23 cellular contexts compared by ENCODE assay signal in the genomic region with DNA sequence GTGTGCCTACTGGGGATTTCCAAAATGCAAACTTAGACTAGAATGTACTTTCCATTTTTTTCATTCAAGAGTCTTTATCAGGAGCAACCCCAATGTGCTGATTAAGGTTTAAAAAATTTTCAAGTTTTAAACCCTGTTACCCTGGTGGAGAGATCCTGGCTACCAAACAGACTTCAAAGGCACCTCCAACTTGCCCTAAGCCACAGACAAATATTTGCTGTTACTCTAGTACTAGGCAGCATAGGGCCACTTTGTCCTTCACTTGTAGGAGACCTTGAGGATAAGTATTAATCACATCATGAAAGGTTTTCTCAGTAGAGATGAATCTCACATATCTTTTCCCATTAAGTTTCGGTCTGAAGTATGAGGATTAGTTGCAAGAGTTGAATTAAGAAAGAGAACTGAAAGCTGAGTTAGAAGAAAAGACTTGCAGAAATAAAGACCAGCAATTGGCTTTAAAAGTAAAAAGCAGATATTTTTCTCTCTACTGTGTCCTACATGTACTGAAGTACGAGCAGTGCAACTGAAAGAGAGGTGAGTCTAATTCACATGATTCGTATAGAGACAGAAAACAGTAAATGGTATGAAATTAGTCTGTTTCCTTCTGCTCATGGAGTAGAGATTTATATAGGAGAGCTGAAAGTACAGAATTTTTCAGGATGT. TPM values are rescaled to one million over a fixed set of nuclear protein-coding genes. Genes with fewer than 3 reads are reported as not detected.
DNase-seq lines count a peak whose midpoint lies in the region; ATAC-seq and TF ChIP-seq lines count a peak whose summit lies in the region.
"Had no signal": no experiment of that assay in that cellular context is flagged by ENCODE, and none has a peak within 500 bp of the region (broad histone marks: within the 10 kb centered on the region; RNA-seq: fewer than 3 reads in every experiment).

No MANE protein-coding gene starts in this region.

- ATAC-seq in Right ventricle myocardium inferior (no peak), activated B cell treated with CpG ODN at 0.5 μM for 24 hours (ENCODE audit: low read depth) (no peak), right lobe of liver (peak; percentile 36 to 86 (median 67)), GM21723 (IDR thresholded peaks at IDR 0.05; ENCODE audit: unreplicated experiment) (no peak)
- ATAC-seq: natural killer cell treated with Interleukin-12 subunit alpha and Interleukin-12 subunit beta and Interleukin-15 and Interleukin-18, amount 100 ng/mL, for 72 hours had no signal

- H3K9me3 ChIP-seq in left ventricle myocardium inferior (replicated peaks) (peaks cover 16% of the 10 kb centered on the region), right lobe of liver (peaks cover 0 to 5% (median 0%) of the 10 kb centered on the region in 4 donors)
- H3K9me3 ChIP-seq: colonic mucosa, SJCRH30, uterus had no signal

- POLR2A ChIA-PET in activated B cell treated with CpG ODN at 0.5 μM for 24 hours (lab: Charles Lee), result no interaction called here

- H3K27ac ChIP-seq in left ventricle myocardium inferior (replicated peaks), result peak overlapping the region; percentile 69
- peak overlapping the region in 1 of 3 donors; percentile 22 for H3K27ac ChIP-seq in right lobe of liver
- H3K27ac ChIP-seq: colonic mucosa, SJCRH30, uterus, VCaP had no signal

- H3K9me3 Mint-ChIP-seq in activated B cell treated with CpG ODN at 0.5 μM for 24 hours, result no peaks in the 10 kb centered on the region
- H3K9me3 Mint-ChIP-seq: CD4-positive, alpha-beta T cell; natural killer cell treated with Interleukin-12 subunit alpha and Interleukin-12 subunit beta and Interleukin-15 and Interleukin-18, amount 100 ng/mL, for 72 hours had no signal

- H3K36me3 ChIP-seq in left ventricle myocardium inferior (no peaks in the 10 kb centered on the region), right lobe of liver (no peaks in the 10 kb centered on the region)
- H3K36me3 ChIP-seq: ascending aorta, colonic mucosa, SJCRH30, uterus had no signal

- DNase-seq in left ventricle myocardium inferior, result no peak
- DNase-seq in Right ventricle myocardium inferior (ENCODE audit: missing footprints), result no peak
- DNase-seq in activated B cell treated with CpG ODN at 0.5 μM for 24 hours, result no peak
- DNase-seq in right lobe of liver, result no peak
- DNase-seq in NCI-H524 treated with DMSO at 0.1 percent for 48 hours (lab: John Stamatoyannopoulos, UW), result no peak
- DNase-seq in AML-193 (lab: John Stamatoyannopoulos, UW), result no peak
- no peak for DNase-seq in cerebellar cortex (ENCODE audit: low spot score)
- DNase-seq: activated CD4-positive, alpha-beta memory T cell treated with anti-CD3 and anti-CD28 coated beads for 36 hours; activated naive CD4-positive, alpha-beta T cell treated with anti-CD3 and anti-CD28 coated beads, Interleukin-2, amount 50 U/mL, for 16 hours; CD4-positive, alpha-beta T cell; colonic mucosa; HFFc6; KBM-7; NCI-H1048; NCI-H2081; SJCRH30; stimulated activated CD4-positive, alpha-beta T cell treated with anti-CD3 and anti-CD28 coated beads, Interleukin-2, amount 100 ng/mL, for 48 hours; T-helper 2 cell; uterus had no signal

- intact Hi-C loops in left ventricle myocardium inferior (cut with micrococcal nuclease), result no loop called here
- intact Hi-C loops in Right ventricle myocardium inferior (cut with DNase I), result no loop called here
- intact Hi-C loops in activated B cell treated with CpG ODN at 0.5 μM for 24 hours (cut with micrococcal nuclease), result loop anchor here (5.0 kb wide), 1 partner anchor 60 kb away; no protein-coding TSS in a partner anchor
- intact Hi-C loops in right lobe of liver (cut with DNase I), result no loop called here

- no peak overlapping the region for H3K27ac Mint-ChIP-seq in activated B cell treated with CpG ODN at 0.5 μM for 24 hours
- H3K27ac Mint-ChIP-seq: activated CD4-positive, alpha-beta memory T cell treated with anti-CD3 and anti-CD28 coated beads for 36 hours; CD4-positive, alpha-beta T cell; HFFc6; natural killer cell treated with Interleukin-12 subunit alpha and Interleukin-12 subunit beta and Interleukin-15 and Interleukin-18, amount 100 ng/mL, for 72 hours had no signal

- H3K4me1 ChIP-seq in left ventricle myocardium inferior (peaks cover 62% of the 10 kb centered on the region), right lobe of liver (peaks cover 0 to 12% (median 0%) of the 10 kb centered on the region in 4 donors)
- H3K4me1 ChIP-seq: colonic mucosa, uterus had no signal

- no peaks in the 10 kb centered on the region for H3K27me3 ChIP-seq in left ventricle myocardium inferior (ENCODE audit: low read depth)
- H3K27me3 ChIP-seq in right lobe of liver, result no peaks in the 10 kb centered on the region
- H3K27me3 ChIP-seq: ascending aorta, colonic mucosa, SJCRH30, uterus had no signal

- H3K36me3 Mint-ChIP-seq in activated B cell treated with CpG ODN at 0.5 μM for 24 hours (ENCODE audit: low read depth), result no peaks in the 10 kb centered on the region
- H3K36me3 Mint-ChIP-seq: activated CD4-positive, alpha-beta memory T cell treated with anti-CD3 and anti-CD28 coated beads for 36 hours; natural killer cell treated with Interleukin-12 subunit alpha and Interleukin-12 subunit beta and Interleukin-15 and Interleukin-18, amount 100 ng/mL, for 72 hours had no signal

- no peak overlapping the region for H3K4me3 ChIP-seq in left ventricle myocardium inferior
- no peak overlapping the region for H3K4me3 ChIP-seq in right lobe of liver
- H3K4me3 ChIP-seq: colonic mucosa, SJCRH30, uterus had no signal

- TF ChIP-seq CTCF in left ventricle myocardium inferior (IDR thresholded peaks at IDR 0.05; ENCODE audit: borderline replicate concordance) (no peak), activated B cell treated with CpG ODN at 0.5 μM for 24 hours (IDR thresholded peaks at IDR 0.05) (no peak), right lobe of liver (IDR thresholded peaks at IDR 0.05) (no peak)

- H3K27me3 Mint-ChIP-seq in activated B cell treated with CpG ODN at 0.5 μM for 24 hours, result peaks cover 6% of the 10 kb centered on the region

- peaks cover 13% of the 10 kb centered on the region for H3K4me1 Mint-ChIP-seq in activated B cell treated with CpG ODN at 0.5 μM for 24 hours

- CTCF ChIA-PET in activated B cell treated with CpG ODN at 0.5 μM for 24 hours (lab: Charles Lee), result interaction anchor here (0.7 kb wide), 1 partner anchor 181 kb away, joined by 3 read pairs; no protein-coding TSS in a partner anchor

- 69% methylated on average over 3 of the region's 3 CpGs for WGBS in right lobe of liver (ENCODE audit: insufficient coverage, low coverage, low lambda C conversion rate, missing lambda C conversion rate)

- TF ChIP-seq POLR2A in right lobe of liver (IDR thresholded peaks at IDR 0.05), result no peak

- H3K4me3 Mint-ChIP-seq in activated B cell treated with CpG ODN at 0.5 μM for 24 hours, result peak overlapping the region; percentile 13
- H3K4me3 Mint-ChIP-seq: activated CD4-positive, alpha-beta memory T cell treated with anti-CD3 and anti-CD28 coated beads for 36 hours; CD4-positive, alpha-beta T cell; HFFc6; natural killer cell treated with Interleukin-12 subunit alpha and Interleukin-12 subunit beta and Interleukin-15 and Interleukin-18, amount 100 ng/mL, for 72 hours had no signal

RNA-seq across cellular contexts. Expression of a gene that starts 28.3 kb away (rescaled TPM):
- total RNA-seq in left ventricle myocardium inferior, result 76.8 TPM
- 74.5 TPM for total RNA-seq in Right ventricle myocardium inferior
- total RNA-seq in activated B cell treated with CpG ODN at 0.5 μM for 24 hours, result 0.20 and 1.1 TPM in 2 replicates
- 10 to 100 TPM; 14.7 to 28.7 (median 18.9) TPM for total RNA-seq in right lobe of liver
- total RNA-seq: natural killer cell treated with Interleukin-12 subunit alpha and Interleukin-12 subunit beta and Interleukin-15 and Interleukin-18, amount 100 ng/mL, for 72 hours had no signal

Comparison
In these comparisons a context has a peak if more than half of its experiments do, and no peak if none do; other contexts are left out.
1. ATAC-seq: peak in right lobe of liver (4 of 4); none in Right ventricle myocardium inferior (single experiment), activated B cell treated with CpG ODN at 0.5 μM for 24 hours (single experiment) and GM21723 (single experiment).